8 cellular contexts compared by ENCODE assay signal in genomic region chr16:53207810-53208752, GRCh38.
A peak's percentile ranks its signal among the peaks of the same experiment; 100 is the strongest.
DNase-seq lines count a peak whose midpoint lies in the region; ATAC-seq, FAIRE-seq and TF ChIP-seq lines count a peak whose summit lies in the region.

No MANE protein-coding gene starts in this region.

- peak overlapping the region; percentile 69 for H3K4me3 Mint-ChIP-seq in Calu3 (ENCODE audit: low read depth, unreplicated experiment)
- H3K4me3 Mint-ChIP-seq in activated CD8-positive, alpha-beta T cell treated with anti-CD3 and anti-CD28 coated beads for 36 hours, result peak overlapping the region; percentile 64
- peak overlapping the region; percentile 99 for H3K4me3 Mint-ChIP-seq in nephron progenitor cell

- H3K27me3 ChIP-seq in MM.1S (replicated peaks; ENCODE audit: insufficient read depth, low read length), result no peaks in the 10 kb centered on the region

- no peak overlapping the region for H3K9ac ChIP-seq in MM.1S (ENCODE audit: low read length)

- H3K4me3 ChIP-seq in MM.1S (ENCODE audit: low read length), result no peak overlapping the region

- H3K79me2 ChIP-seq in MM.1S (ENCODE audit: low read length), result no peaks in the 10 kb centered on the region

- intact Hi-C loops in Calu3 (cut with micrococcal nuclease; ENCODE audit: unreplicated experiment), result loop anchor here (1.0 kb wide), 2 partner anchors 77 to 153 kb away; no protein-coding TSS in a partner anchor
- intact Hi-C loops in activated CD8-positive, alpha-beta T cell treated with anti-CD3 and anti-CD28 coated beads for 36 hours (cut with micrococcal nuclease), result loop anchor here (5.0 kb wide), 1 partner anchor 156 kb away; the partner anchor contains the start of genes CHD9 and CHD9NB

- H3K27me3 Mint-ChIP-seq in Calu3 (ENCODE audit: unreplicated experiment) (no peaks in the 10 kb centered on the region), nephron progenitor cell (ENCODE audit: low read depth, poor library complexity) (no peaks in the 10 kb centered on the region)
- no peaks in the 10 kb centered on the region for H3K27me3 Mint-ChIP-seq in activated CD8-positive, alpha-beta T cell treated with anti-CD3 and anti-CD28 coated beads for 36 hours

- CTCF ChIA-PET in Calu3 (lab: Charles Lee), result interaction anchor here (0.6 to 2.5 kb wide), 9 partner anchors 12 to 296 kb away, joined by 3 to 20 read pairs (median 3); partner anchors contain the start of genes CHD9 and CHD9NB
- CTCF ChIA-PET in activated CD8-positive, alpha-beta T cell treated with anti-CD3 and anti-CD28 coated beads for 36 hours (lab: Charles Lee), result interaction anchor here (0.7 to 2.8 kb wide), 11 partner anchors 10 to 155 kb away, joined by 3 to 17 read pairs (median 4); partner anchors contain the start of gene CHD9

- peak; percentile 99 for FAIRE-seq in GM19239 (lab: Jason Lieb, UNC)

- peak; percentile 64 for DNase-seq in Calu3
- peak; percentile 46 for DNase-seq in GM19239 (ENCODE audit: insufficient read length, low spot score)
- peak; percentile 73 for DNase-seq in NCI-H2227 (lab: John Stamatoyannopoulos, UW; ENCODE audit: unreplicated experiment)
- peak; percentile 32 for DNase-seq in activated CD8-positive, alpha-beta T cell treated with anti-CD3 and anti-CD28 coated beads for 36 hours
- DNase-seq in foreskin melanocyte, result peak; percentile 87
- peak; percentile 33 for DNase-seq in nephron progenitor cell
- DNase-seq in MM.1S, result no peak

- H3K4me1 Mint-ChIP-seq in Calu3 (ENCODE audit: low read depth, unreplicated experiment) (peaks cover 20% of the 10 kb centered on the region), nephron progenitor cell (peaks cover 40% of the 10 kb centered on the region)
- peaks cover 13% of the 10 kb centered on the region for H3K4me1 Mint-ChIP-seq in activated CD8-positive, alpha-beta T cell treated with anti-CD3 and anti-CD28 coated beads for 36 hours (ENCODE audit: low read depth)

- POLR2A ChIA-PET in activated CD8-positive, alpha-beta T cell treated with anti-CD3 and anti-CD28 coated beads for 36 hours (lab: Charles Lee), result no interaction called here

- BruUV-seq in Calu3 (replicated peaks; lab: Mats Ljungman, UMichigan), result no TSS peak

- ATAC-seq in HG03280 (IDR thresholded peaks at IDR 0.05; ENCODE audit: unreplicated experiment), result peak; percentile 71
- peak; percentile 64 for ATAC-seq in activated CD8-positive, alpha-beta T cell treated with anti-CD3 and anti-CD28 coated beads for 36 hours

- no peaks in the 10 kb centered on the region for H3K36me3 ChIP-seq in MM.1S (replicated peaks; ENCODE audit: insufficient read depth, low read length)

- no peaks in the 10 kb centered on the region for H3F3A ChIP-seq in MM.1S (ENCODE audit: insufficient read depth, low read length)

- TF ChIP-seq CTCF in Calu3 (IDR thresholded peaks at IDR 0.05; ENCODE audit: unreplicated experiment) (no peak), nephron progenitor cell (IDR thresholded peaks at IDR 0.05) (peak; percentile 53), MM.1S (IDR thresholded peaks at IDR 0.05; ENCODE audit: low read length) (no peak)
- peak; percentile 11 for TF ChIP-seq CTCF in activated CD8-positive, alpha-beta T cell treated with anti-CD3 and anti-CD28 coated beads for 36 hours (IDR thresholded peaks at IDR 0.05)

- H3K36me3 Mint-ChIP-seq in Calu3 (ENCODE audit: insufficient read depth, unreplicated experiment) (peaks cover 20% of the 10 kb centered on the region), nephron progenitor cell (ENCODE audit: low read depth) (peaks cover 41% of the 10 kb centered on the region)
- H3K36me3 Mint-ChIP-seq in activated CD8-positive, alpha-beta T cell treated with anti-CD3 and anti-CD28 coated beads for 36 hours (ENCODE audit: low read depth), result peaks cover 5% of the 10 kb centered on the region

- no peaks in the 10 kb centered on the region for H3K9me2 ChIP-seq in MM.1S (replicated peaks; ENCODE audit: insufficient read depth, low read length)

- H3K4me2 ChIP-seq in MM.1S (ENCODE audit: low read depth, low read length), result no peak overlapping the region

- no peak overlapping the region for H3K27ac ChIP-seq in MM.1S (ENCODE audit: low read length)

- no peaks in the 10 kb centered on the region for H4K20me1 ChIP-seq in MM.1S (ENCODE audit: insufficient read depth, low read length)

- no peaks in the 10 kb centered on the region for H3K9me3 Mint-ChIP-seq in Calu3 (ENCODE audit: low read depth, unreplicated experiment)
- H3K9me3 Mint-ChIP-seq in activated CD8-positive, alpha-beta T cell treated with anti-CD3 and anti-CD28 coated beads for 36 hours, result no peaks in the 10 kb centered on the region
- H3K9me3 Mint-ChIP-seq in nephron progenitor cell, result peaks cover 12% of the 10 kb centered on the region

- no peaks in the 10 kb centered on the region; the same call in 1 of the 2 replicates for H3K4me1 ChIP-seq in MM.1S (ENCODE audit: low read length)

- no peaks in the 10 kb centered on the region for H3K9me3 ChIP-seq in MM.1S (replicated peaks; ENCODE audit: insufficient read depth, low read length)

- H3K27ac Mint-ChIP-seq in Calu3 (ENCODE audit: unreplicated experiment) (peak overlapping the region; percentile 97), nephron progenitor cell (peak overlapping the region; percentile 98)
- H3K27ac Mint-ChIP-seq in activated CD8-positive, alpha-beta T cell treated with anti-CD3 and anti-CD28 coated beads for 36 hours, result peak overlapping the region; percentile 86

- no peak overlapping the region for H2AFZ ChIP-seq in MM.1S (ENCODE audit: low read length)

Comparison
In these comparisons a context has a peak if more than half of its experiments do, and no peak if none do; other contexts are left out.
1. CTCF ChIP-seq: peak in activated CD8-positive, alpha-beta T cell treated with anti-CD3 and anti-CD28 coated beads for 36 hours (single experiment) and nephron progenitor cell (single experiment); none in Calu3 (single experiment) and MM.1S (single experiment).
2. Peak in every context shown above with its lines, with median percentiles within 50 percentile points of each other: H3K27ac Mint-ChIP-seq and H3K4me3 Mint-ChIP-seq.